11 cellular contexts compared by ENCODE assay signal in the genomic region with DNA sequence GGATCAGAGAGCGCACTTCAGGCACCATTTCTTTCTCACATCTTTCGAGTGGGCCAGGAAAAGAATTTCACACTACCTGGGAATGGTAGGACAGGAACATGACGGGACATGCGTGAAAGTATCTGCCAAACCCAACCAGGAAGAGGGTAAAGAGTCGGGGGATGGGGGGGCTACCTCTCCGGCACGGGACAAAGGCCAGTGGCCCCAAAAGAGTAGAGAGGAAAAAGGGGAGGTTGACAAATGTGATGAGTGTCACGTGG. TPM values are rescaled to one million over a fixed set of nuclear protein-coding genes. Genes with fewer than 3 reads are reported as not detected.
DNase-seq lines count a peak whose midpoint lies in the region; ATAC-seq and TF ChIP-seq lines count a peak whose summit lies in the region.
"Had no signal": no experiment of that assay in that cellular context is flagged by ENCODE, and none has a peak within 500 bp of the region (broad histone marks: within the 10 kb centered on the region; RNA-seq: fewer than 3 reads in every experiment).

No MANE protein-coding gene starts in this region.

- H3K27me3 Mint-ChIP-seq in endothelial cell (ENCODE audit: unreplicated experiment) (peaks cover 8% of the 10 kb centered on the region), neural crest cell (ENCODE audit: low read depth) (peaks cover 17% of the 10 kb centered on the region)

- POLR2A ChIA-PET in RWPE1 (lab: Yijun Ruan, JAX; ENCODE audit: low non-redundant PET): no interaction called here

- peaks cover 38% of the 10 kb centered on the region for H3K27me3 ChIP-seq in HUES6 (ENCODE audit: control insufficient read depth, insufficient read depth, low read length)

- H3K9me3 Mint-ChIP-seq in endothelial cell (ENCODE audit: unreplicated experiment) (no peaks in the 10 kb centered on the region), neural crest cell (no peaks in the 10 kb centered on the region)

- peak overlapping the region; percentile 61 for H3K4me3 ChIP-seq in AG10803 (ENCODE audit: low read length)
- peak overlapping the region; percentile 64 for H3K4me3 ChIP-seq in HUES6 (ENCODE audit: low read depth, low read length)

- peaks cover 21% of the 10 kb centered on the region for H3K4me1 ChIP-seq in HUES6 (ENCODE audit: control insufficient read depth, insufficient read depth, low read length)

- H3K4me1 Mint-ChIP-seq in endothelial cell (ENCODE audit: unreplicated experiment): peaks cover 33% of the 10 kb centered on the region
- H3K4me1 Mint-ChIP-seq in neural crest cell: peaks cover 20% of the 10 kb centered on the region

- no peak overlapping the region for H3K27ac ChIP-seq in HUES6 (ENCODE audit: low read depth, low read length)
- H3K27ac ChIP-seq in RWPE1: no peak overlapping the region

- ATAC-seq in HG02885 (IDR thresholded peaks at IDR 0.05; ENCODE audit: poor library complexity, unreplicated experiment) (no peak), HG03442 (IDR thresholded peaks at IDR 0.05; ENCODE audit: unreplicated experiment) (no peak)

- H3K36me3 ChIP-seq in HUES6 (ENCODE audit: control insufficient read depth, insufficient read depth, low read length): no peaks in the 10 kb centered on the region

- no peaks in the 10 kb centered on the region for H3K9me3 ChIP-seq in HUES6 (ENCODE audit: control insufficient read depth, insufficient read depth, low read depth, low read length)

- H3K36me3 Mint-ChIP-seq in endothelial cell (ENCODE audit: low read depth, unreplicated experiment) (peaks cover 8% of the 10 kb centered on the region), neural crest cell (ENCODE audit: low read depth) (peaks cover 4% of the 10 kb centered on the region)

- DNase-seq in AG10803 (ENCODE audit: low read depth): no peak
- DNase-seq in endothelial cell (ENCODE audit: low spot score): no peak
- DNase-seq in neural crest cell (ENCODE audit: low read depth, low spot score): no peak
- no peak for DNase-seq in COLO829 (ENCODE audit: low spot score)
- DNase-seq in RWPE1 (ENCODE audit: low spot score): no peak
- DNase-seq: activated CD4-positive, CD25-positive, alpha-beta regulatory T cell; NCI-H526 treated with DMSO at 0.1 percent for 48 hours; occipital lobe had no signal

- CTCF ChIA-PET in RWPE1 (lab: Yijun Ruan, JAX): interaction anchor here (0.6 to 0.9 kb wide), 2 partner anchors 13 to 93 kb away, joined by 3 read pairs; no protein-coding TSS in a partner anchor

- H3K4me3 Mint-ChIP-seq in endothelial cell (ENCODE audit: unreplicated experiment): peak overlapping the region; percentile 80
- peak overlapping the region; percentile 74 for H3K4me3 Mint-ChIP-seq in neural crest cell

- H3K27ac Mint-ChIP-seq in endothelial cell (ENCODE audit: unreplicated experiment): no peak overlapping the region
- H3K27ac Mint-ChIP-seq in neural crest cell (ENCODE audit: unreplicated experiment): no peak overlapping the region

- H3K9ac ChIP-seq in HUES6 (ENCODE audit: low read length): peak overlapping the region; percentile 66

- TF ChIP-seq CTCF in AG10803 (conservative IDR thresholded peaks at IDR 0.05; ENCODE audit: low read length): no peak
- TF ChIP-seq CTCF in endothelial cell (IDR thresholded peaks at IDR 0.05; ENCODE audit: unreplicated experiment): no peak
- TF ChIP-seq CTCF in neural crest cell (conservative IDR thresholded peaks at IDR 0.05): no peak
- no peak for TF ChIP-seq CTCF in RWPE1 (conservative IDR thresholded peaks at IDR 0.05; ENCODE audit: low read depth)

RNA-seq across cellular contexts. Expression of a gene that starts 0.8 kb away (rescaled TPM):
- total RNA-seq in endothelial cell (ENCODE audit: unreplicated experiment) (53.3 TPM), neural crest cell (21.9 and 25.0 TPM in 2 replicates)

RNA-seq across cellular contexts. Expression of a gene that starts 57.1 kb away (rescaled TPM):
- total RNA-seq in endothelial cell (ENCODE audit: unreplicated experiment) (19.7 TPM), neural crest cell (14.6 and 15.0 TPM in 2 replicates)
